Comparison of ENCODE assay signal across 28 cellular contexts in the genomic region with DNA sequence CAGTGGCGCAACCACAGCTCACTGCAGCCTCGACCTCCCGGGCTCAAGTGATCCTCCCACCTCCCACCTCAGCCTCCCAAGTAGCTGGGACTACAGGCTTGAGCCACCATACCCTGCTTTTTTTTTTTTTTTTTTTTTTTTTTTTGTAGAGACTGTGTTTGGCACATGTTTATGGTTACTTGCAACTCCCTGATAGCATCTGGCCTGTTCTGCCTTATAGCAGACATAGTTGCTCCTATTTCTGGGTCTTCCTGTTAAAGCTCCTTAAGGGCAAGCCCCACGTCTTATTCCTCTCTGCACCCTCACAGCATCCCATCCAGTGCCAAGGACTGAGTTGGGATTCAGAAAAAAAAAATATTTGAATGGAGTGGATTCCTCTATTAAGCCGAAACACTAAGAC. TPM values are rescaled to one million over a fixed set of nuclear protein-coding genes. Genes with fewer than 3 reads are reported as not detected.
A peak's percentile ranks its signal among the peaks of the same experiment; 100 is the strongest.
DNase-seq lines count a peak whose midpoint lies in the region; ATAC-seq, FAIRE-seq and TF ChIP-seq lines count a peak whose summit lies in the region.
"Had no signal": no experiment of that assay in that cellular context is flagged by ENCODE, and none has a peak within 500 bp of the region (broad histone marks: within the 10 kb centered on the region; RNA-seq: fewer than 3 reads in every experiment).

No MANE protein-coding gene starts in this region.

- no peak for ATAC-seq in K562
- ATAC-seq in HG02642 (IDR thresholded peaks at IDR 0.05; ENCODE audit: poor library complexity, unreplicated experiment) = no peak
- ATAC-seq in HG02588 (IDR thresholded peaks at IDR 0.05; ENCODE audit: unreplicated experiment) = no peak
- ATAC-seq: activated CD4-positive, CD25-positive, alpha-beta regulatory T cell treated with anti-CD3 and anti-CD28 coated beads, Interleukin-2, amount 50 U/mL, for 24 hours; naive thymus-derived CD4-positive, alpha-beta T cell; psoas muscle; T-helper 17 cell had no signal

- H3K9ac ChIP-seq in K562 (ENCODE audit: insufficient read depth in 1 of 2, low read depth in 2 of 2, low read length in 2 of 2) = no peak overlapping the region

- H3K9me3 Mint-ChIP-seq in MCF 10A (ENCODE audit: unreplicated experiment) (no peaks in the 10 kb centered on the region), mesothelial cell of epicardium (no peaks in the 10 kb centered on the region)
- H3K9me3 Mint-ChIP-seq: activated CD4-positive, alpha-beta memory T cell treated with anti-CD3 and anti-CD28 coated beads, Interleukin-2, amount 10 ng/mL, durations not matched to agents 7 days and 5 days; CD4-positive, alpha-beta T cell; IgD-negative memory B cell; naive thymus-derived CD4-positive, alpha-beta T cell had no signal

- CTCF ChIA-PET in MCF 10A (lab: Yijun Ruan, JAX) = interaction anchor here (0.5 to 4.6 kb wide), 6 partner anchors 13 to 277 kb away, joined by 3 to 21 read pairs (median 4); a partner anchor contains a TSS
- CTCF ChIA-PET in K562 (lab: Yijun Ruan, JAX; ENCODE audit: low intra/inter-chr PET ratio) = no interaction called here

- no peaks in the 10 kb centered on the region for H3K79me2 ChIP-seq in K562 (ENCODE audit: control insufficient read depth, insufficient read depth, low read length)

- H3K4me2 ChIP-seq in K562 (ENCODE audit: insufficient read depth, low read length) = no peak overlapping the region
- H3K4me2 ChIP-seq: PC-9 had no signal

- FAIRE-seq in K562 (lab: Jason Lieb, UNC) = no peak
- FAIRE-seq: D721Med had no signal

- no peak for TF ChIP-seq RAD21 in K562 (CRISPR knock-in tag; conservative IDR thresholded peaks at IDR 0.05 in 1 of 2, IDR thresholded peaks at IDR 0.05 in 1 of 2)

- no TSS peak for BruUV-seq in MCF 10A (replicated peaks; lab: Mats Ljungman, UMichigan)
- no TSS peak for BruUV-seq in K562 (replicated peaks; lab: Mats Ljungman, UMichigan)

- H3K4me3 Mint-ChIP-seq in MCF 10A (ENCODE audit: unreplicated experiment) (peak overlapping the region; percentile 62), mesothelial cell of epicardium (no peak overlapping the region)
- H3K4me3 Mint-ChIP-seq: activated CD4-positive, alpha-beta memory T cell treated with anti-CD3 and anti-CD28 coated beads, Interleukin-2, amount 10 ng/mL, durations not matched to agents 7 days and 5 days; CD4-positive, alpha-beta T cell; naive thymus-derived CD4-positive, alpha-beta T cell; T-helper 17 cell had no signal

- TF ChIP-seq POLR2A in breast epithelium (IDR thresholded peaks at IDR 0.05) = no peak
- TF ChIP-seq POLR2A in K562 (conservative IDR thresholded peaks at IDR 0.05) = no peak

- intact Hi-C loops in MCF 10A (cut with micrococcal nuclease) = no loop called here
- intact Hi-C loops in breast epithelium (cut with DNase I; ENCODE audit: low total_unique reads) = no loop called here
- intact Hi-C loops in K562 (cut with micrococcal nuclease) = no loop called here

- no peak overlapping the region for H3K4me3 ChIP-seq in breast epithelium
- H3K4me3 ChIP-seq in K562 = no peak overlapping the region
- H3K4me3 ChIP-seq: PC-9, psoas muscle, upper lobe of right lung had no signal

- no peaks in the 10 kb centered on the region for H3K9me3 ChIP-seq in breast epithelium
- no peaks in the 10 kb centered on the region for H3K9me3 ChIP-seq in K562 (replicated peaks; ENCODE audit: control insufficient read depth, insufficient read depth, low read depth, low read length)
- H3K9me3 ChIP-seq: psoas muscle, upper lobe of right lung had no signal

- no peak overlapping the region for H2AFZ ChIP-seq in K562 (ENCODE audit: low read depth, low read length)

- no peak overlapping the region for H3K27ac ChIP-seq in breast epithelium
- no peak overlapping the region for H3K27ac ChIP-seq in K562 (ENCODE audit: extremely low read depth, low read depth, low read length)
- H3K27ac ChIP-seq: 22Rv1, PC-9, psoas muscle had no signal

- in situ Hi-C loops in K562 (cut with MboI) = no loop called here

- H3K27me3 Mint-ChIP-seq in MCF 10A (ENCODE audit: insufficient read depth, unreplicated experiment) = no peaks in the 10 kb centered on the region
- H3K27me3 Mint-ChIP-seq in mesothelial cell of epicardium (ENCODE audit: low read depth) = no peaks in the 10 kb centered on the region
- H3K27me3 Mint-ChIP-seq: IgD-negative memory B cell had no signal

- H3K4me1 ChIP-seq in breast epithelium (no peaks in the 10 kb centered on the region), K562 (replicated peaks in 1 of 2; ENCODE audit: control insufficient read depth in 2 of 2, insufficient read depth in 2 of 2, low read length in 2 of 2) (peaks cover 0 to 3% of the 10 kb centered on the region in 2 experiments; a peak in 1 of 5 replicates)
- H3K4me1 ChIP-seq: psoas muscle, upper lobe of right lung had no signal

- no peaks in the 10 kb centered on the region for H3K27me3 ChIP-seq in breast epithelium
- no peaks in the 10 kb centered on the region for H3K27me3 ChIP-seq in K562 (ENCODE audit: control insufficient read depth in 2 of 2, insufficient read depth in 2 of 2, low read length in 2 of 2)
- H3K27me3 ChIP-seq: upper lobe of right lung had no signal

- no peak for TF ChIP-seq CTCF in MCF 10A (IDR thresholded peaks at IDR 0.05; ENCODE audit: unreplicated experiment)
- TF ChIP-seq CTCF in breast epithelium (IDR thresholded peaks at IDR 0.05) = no peak
- TF ChIP-seq CTCF in K562 (IDR thresholded peaks at IDR 0.05 in 2 of 3, conservative IDR thresholded peaks at IDR 0.05 in 1 of 3; ENCODE audit: insufficient read depth in 2 of 3, low read depth in 1 of 3, low read length in 3 of 3) = no peak
- no peak for TF ChIP-seq CTCF in mesothelial cell of epicardium (IDR thresholded peaks at IDR 0.05; ENCODE audit: unreplicated experiment)

- 37% methylated on average over 5 of the region's 5 CpGs for WGBS in K562 (ENCODE audit: insufficient coverage, low coverage, missing lambda C conversion rate)

- H4K20me1 ChIP-seq in K562 (replicated peaks; ENCODE audit: control insufficient read depth, insufficient read depth, low read length) = no peaks in the 10 kb centered on the region

- peak overlapping the region; percentile 84 for H3K27ac Mint-ChIP-seq in MCF 10A (ENCODE audit: low read depth, unreplicated experiment)
- peak overlapping the region; percentile 99 for H3K27ac Mint-ChIP-seq in mesothelial cell of epicardium
- H3K27ac Mint-ChIP-seq: activated CD4-positive, alpha-beta memory T cell treated with anti-CD3 and anti-CD28 coated beads, Interleukin-2, amount 10 ng/mL, durations not matched to agents 7 days and 5 days; CD4-positive, alpha-beta T cell; naive thymus-derived CD4-positive, alpha-beta T cell; T-helper 17 cell had no signal

- H3K36me3 Mint-ChIP-seq in MCF 10A (ENCODE audit: insufficient read depth, unreplicated experiment) = no peaks in the 10 kb centered on the region
- no peaks in the 10 kb centered on the region for H3K36me3 Mint-ChIP-seq in mesothelial cell of epicardium
- H3K36me3 Mint-ChIP-seq: IgD-negative memory B cell; naive thymus-derived CD4-positive, alpha-beta T cell had no signal

- H3K36me3 ChIP-seq in breast epithelium = no peaks in the 10 kb centered on the region
- H3K36me3 ChIP-seq in K562 (ENCODE audit: control insufficient read depth, insufficient read depth, low read length) = no peaks in the 10 kb centered on the region
- H3K36me3 ChIP-seq: upper lobe of right lung had no signal

- no peak for TF ChIP-seq EP300 in K562 (IDR thresholded peaks at IDR 0.05; ENCODE audit: low read length)

- H3K9me1 ChIP-seq in K562 (ENCODE audit: control insufficient read depth, insufficient read depth, low read length) = no peaks in the 10 kb centered on the region

- no peak for DNase-seq in MCF 10A (ENCODE audit: unreplicated experiment)
- DNase-seq in breast epithelium (ENCODE audit: low spot score in 2 of 2) = no peak
- DNase-seq in K562 (ENCODE audit: extremely low read depth in 1 of 4, low spot score in 3 of 4) = peak in 2 of 4 experiments; percentile 6 to 7
- DNase-seq in mesothelial cell of epicardium (ENCODE audit: low spot score in 2 of 2, unreplicated experiment in 2 of 2) = no peak
- no peak for DNase-seq in amygdala (lab: John Stamatoyannopoulos, UW)
- DNase-seq in activated effector memory CD4-positive, alpha-beta T cell treated with anti-CD3 and anti-CD28 coated beads, Interleukin-2, amount 50 U/mL, for 16 hours = no peak
- DNase-seq: activated CD4-positive, alpha-beta memory T cell treated with anti-CD3 and anti-CD28 coated beads, Interleukin-2, amount 10 ng/mL, durations not matched to agents 7 days and 5 days; activated CD8-positive, alpha-beta memory T cell treated with anti-CD3 and anti-CD28 coated beads, Interleukin-2, amount 50 U/mL, for 48 hours; activated naive CD4-positive, alpha-beta T cell treated with anti-CD3 and anti-CD28 coated beads, Interleukin-2, amount 50 U/mL, for 16 hours; CD4-positive, alpha-beta T cell; effector CD4-positive, alpha-beta T cell; naive thymus-derived CD4-positive, alpha-beta T cell; NCI-H1105 treated with DMSO at 0.1 percent for 48 hours; NCI-H187 treated with DMSO at 0.1 percent for 48 hours; NCI-H524; PC-9; psoas muscle; Right ventricle myocardium superior; stimulated activated CD4-positive, alpha-beta T cell treated with anti-CD3 and anti-CD28 coated beads, Interleukin-4, amount 100 ng/mL, for 4 hours; T-helper 17 cell had no signal

- POLR2A ChIA-PET in MCF 10A (lab: Yijun Ruan, JAX) (interaction anchor here (0.6 to 3.4 kb wide), 18 partner anchors 8 to 159 kb away, joined by 3 to 30 read pairs (median 4); a partner anchor contains a TSS), K562 (lab: Yijun Ruan, JAX) (interaction anchor here (0.6 to 1.1 kb wide), 3 partner anchors 21 to 129 kb away, joined by 3 read pairs; no protein-coding TSS in a partner anchor)

- H3K4me1 Mint-ChIP-seq in MCF 10A (ENCODE audit: insufficient read depth, unreplicated experiment) = peaks cover 6% of the 10 kb centered on the region
- H3K4me1 Mint-ChIP-seq in mesothelial cell of epicardium = peaks cover 17% of the 10 kb centered on the region
- H3K4me1 Mint-ChIP-seq: activated CD4-positive, alpha-beta memory T cell treated with anti-CD3 and anti-CD28 coated beads, Interleukin-2, amount 10 ng/mL, durations not matched to agents 7 days and 5 days; naive thymus-derived CD4-positive, alpha-beta T cell had no signal

RNA-seq across cellular contexts. Expression of a gene that starts 17.1 kb away (rescaled TPM):
- total RNA-seq in MCF 10A (2022) (not detected in 2 replicates), breast epithelium (under 1 TPM in 1 of 3 donors, not detected in 2; under 0.01 TPM), K562 (2014; rRNA removed) (not detected in 2 replicates), K562 (2014; rRNA removed; fragmentation: Illumina TruSeq; extraction: Trizol) (not detected in 2 replicates), K562 (2015; rRNA removed; fragmentation: Illumina TruSeq; extraction: Trizol) (not detected in 2 replicates), K562 (2021) (not detected in 2 replicates), mesothelial cell of epicardium (not detected in 3 replicates)
- total RNA-seq in K562 (2011; cell fraction: chromatin; rRNA removed; ENCODE audit: low replicate concordance) = not detected in 2 replicates
- total RNA-seq in K562 (2011; cell fraction: nucleolus; rRNA removed) = not detected in 2 replicates
- 0.07 TPM in 1 of 2 replicates, not detected in the other for total RNA-seq in K562 (2011; cell fraction: nucleoplasm; rRNA removed)
- polyA plus RNA-seq in K562 (2011; rRNA removed) (not detected in 2 replicates), K562 (2014; fragmentation: Illumina TruSeq; extraction: Trizol) (not detected in 2 replicates), K562 (2014; fragmentation: Nextera tagmentation; extraction: Ambion mirVana) (not detected), K562 (2014; rRNA removed) (0.04 TPM in 1 of 2 replicates, not detected in the other)
- polyA plus RNA-seq in K562 (2011; cell fraction: cytosol; rRNA removed) = not detected in 2 replicates
- polyA plus RNA-seq in K562 (2011; cell fraction: nucleus; rRNA removed) = not detected in 2 replicates
- polyA plus RNA-seq in K562 (2012) = 0.01 TPM in 1 of 2 replicates, not detected in the other
- not detected in 2 replicates for polyA minus RNA-seq in K562 (2011; rRNA and poly(A)+ RNA removed)
- polyA minus RNA-seq in K562 (2011; cell fraction: cytosol; rRNA and poly(A)+ RNA removed) = not detected in 2 replicates
- polyA minus RNA-seq in K562 (2011; cell fraction: nucleus; rRNA and poly(A)+ RNA removed) = not detected in 2 replicates
- total RNA-seq: glomerular endothelial cell, PC-9, Right ventricle myocardium superior had no signal

RNA-seq across cellular contexts. Expression of a gene that starts 29.4 kb away (rescaled TPM):
- total RNA-seq in MCF 10A (2022) (103 and 115 TPM in 2 replicates), breast epithelium (100 to 1,000 TPM; 126 to 163 (median 134) TPM), K562 (2014; rRNA removed) (120 and 127 TPM in 2 replicates), K562 (2014; rRNA removed; fragmentation: Illumina TruSeq; extraction: Trizol) (203 and 235 TPM in 2 replicates), K562 (2015; rRNA removed; fragmentation: Illumina TruSeq; extraction: Trizol) (222 and 230 TPM in 2 replicates), K562 (2021) (197 TPM in 2 replicates), mesothelial cell of epicardium (134 to 150 TPM (median 149 TPM) in 3 replicates)
- 17.2 and 67.9 TPM in 2 replicates for total RNA-seq in K562 (2011; cell fraction: chromatin; rRNA removed; ENCODE audit: low replicate concordance)
- total RNA-seq in K562 (2011; cell fraction: nucleolus; rRNA removed) = 15.8 and 18.9 TPM in 2 replicates
- total RNA-seq in K562 (2011; cell fraction: nucleoplasm; rRNA removed) = 46.6 and 90.9 TPM in 2 replicates
- polyA plus RNA-seq in K562 (2011; rRNA removed) (208 and 228 TPM in 2 replicates), K562 (2014; fragmentation: Illumina TruSeq; extraction: Trizol) (260 and 303 TPM in 2 replicates), K562 (2014; fragmentation: Nextera tagmentation; extraction: Ambion mirVana) (100 to 1,000 TPM; 178 to 212 TPM), K562 (2014; rRNA removed) (196 and 203 TPM in 2 replicates)
- 72.6 and 105 TPM in 2 replicates for polyA plus RNA-seq in K562 (2011; cell fraction: cytosol; rRNA removed)
- 98.0 and 210 TPM in 2 replicates for polyA plus RNA-seq in K562 (2011; cell fraction: nucleus; rRNA removed)
- 157 and 165 TPM in 2 replicates for polyA plus RNA-seq in K562 (2012)
- polyA minus RNA-seq in K562 (2011; rRNA and poly(A)+ RNA removed) = 164 and 170 TPM in 2 replicates
- polyA minus RNA-seq in K562 (2011; cell fraction: cytosol; rRNA and poly(A)+ RNA removed) = 77.2 and 102 TPM in 2 replicates
- 27.7 and 67.3 TPM in 2 replicates for polyA minus RNA-seq in K562 (2011; cell fraction: nucleus; rRNA and poly(A)+ RNA removed)

RNA-seq across cellular contexts. Expression of a gene that starts 49.9 kb away (rescaled TPM):
- total RNA-seq in MCF 10A (2022) (121 and 134 TPM in 2 replicates), breast epithelium (100 to 1,000 TPM in 2 of 3 donors, 10 to 100 TPM in 1; 99.4 to 156 (median 116) TPM), K562 (2014; rRNA removed) (147 and 154 TPM in 2 replicates), K562 (2014; rRNA removed; fragmentation: Illumina TruSeq; extraction: Trizol) (246 and 266 TPM in 2 replicates), K562 (2015; rRNA removed; fragmentation: Illumina TruSeq; extraction: Trizol) (250 and 264 TPM in 2 replicates), K562 (2021) (154 and 165 TPM in 2 replicates), mesothelial cell of epicardium (201 to 216 TPM (median 208 TPM) in 3 replicates)
- 169 and 504 TPM in 2 replicates for total RNA-seq in K562 (2011; cell fraction: chromatin; rRNA removed; ENCODE audit: low replicate concordance)
- total RNA-seq in K562 (2011; cell fraction: nucleolus; rRNA removed) = 115 and 121 TPM in 2 replicates
- total RNA-seq in K562 (2011; cell fraction: nucleoplasm; rRNA removed) = 210 and 328 TPM in 2 replicates
- polyA plus RNA-seq in K562 (2011; rRNA removed) (163 and 205 TPM in 2 replicates), K562 (2014; fragmentation: Illumina TruSeq; extraction: Trizol) (200 and 256 TPM in 2 replicates), K562 (2014; fragmentation: Nextera tagmentation; extraction: Ambion mirVana) (100 to 1,000 TPM; 191 to 226 TPM), K562 (2014; rRNA removed) (173 and 184 TPM in 2 replicates)
- polyA plus RNA-seq in K562 (2011; cell fraction: cytosol; rRNA removed) = 84.6 and 130 TPM in 2 replicates
- polyA plus RNA-seq in K562 (2011; cell fraction: nucleus; rRNA removed) = 253 and 293 TPM in 2 replicates
- polyA plus RNA-seq in K562 (2012) = 138 and 150 TPM in 2 replicates
- polyA minus RNA-seq in K562 (2011; rRNA and poly(A)+ RNA removed) = 251 and 281 TPM in 2 replicates
- polyA minus RNA-seq in K562 (2011; cell fraction: cytosol; rRNA and poly(A)+ RNA removed) = 75.5 and 78.6 TPM in 2 replicates
- polyA minus RNA-seq in K562 (2011; cell fraction: nucleus; rRNA and poly(A)+ RNA removed) = 265 and 458 TPM in 2 replicates
